ENCODE assay signal across 15 cellular contexts in genomic region chr20:33386673-33387072, GRCh38.
"Had no signal": no experiment of that assay in that cellular context is flagged by ENCODE, and none has a peak within 500 bp of the region (broad histone marks: within the 10 kb centered on the region; RNA-seq: fewer than 3 reads in every experiment).

No MANE protein-coding gene starts in this region.

- H3K4me3 Mint-ChIP-seq: dendritic cell treated with granulocyte-macrophage colony-stimulating factor and Interleukin-4, amounts not matched to agents 40 ng/mL and 50 ng/mL, for 4 days; immature natural killer cell; naive B cell; nephron progenitor cell had no signal

- H3K27ac ChIP-seq: psoas muscle had no signal

- H3K4me1 ChIP-seq: foreskin keratinocyte, psoas muscle had no signal

- H3K4me1 Mint-ChIP-seq: immature natural killer cell, naive B cell had no signal

- H3K4me3 ChIP-seq: left ventricle myocardium inferior, lung, psoas muscle had no signal

- H3K9me3 ChIP-seq: left ventricle myocardium inferior, psoas muscle had no signal

- DNase-seq: erythroblast; immature natural killer cell; kidney; mesendoderm; naive B cell; nephron progenitor cell; retina; stimulated activated CD4-positive, alpha-beta T cell treated with anti-CD3 and anti-CD28 coated beads, Interleukin-2, amount 100 ng/mL, for 24 hours; stimulated activated naive CD4-positive, alpha-beta T cell treated with Interleukin-2 at 50 U/mL for 16 hours had no signal

- H3K9me3 Mint-ChIP-seq: dendritic cell treated with granulocyte-macrophage colony-stimulating factor and Interleukin-4, amounts not matched to agents 40 ng/mL and 50 ng/mL, for 4 days; immature natural killer cell; naive B cell had no signal

- H3K27ac Mint-ChIP-seq: dendritic cell treated with granulocyte-macrophage colony-stimulating factor and Interleukin-4, amounts not matched to agents 40 ng/mL and 50 ng/mL, for 4 days; immature natural killer cell; nephron progenitor cell had no signal

- ATAC-seq: sciatic nerve had no signal

- H3K27me3 Mint-ChIP-seq: dendritic cell treated with granulocyte-macrophage colony-stimulating factor and Interleukin-4, amounts not matched to agents 40 ng/mL and 50 ng/mL, for 4 days; naive B cell had no signal

- H3K27me3 ChIP-seq: foreskin keratinocyte had no signal
